In genomic region chr7:2504128-2504817, GRCh38 we compare ENCODE assay signal across 17 cellular contexts. TPM values are rescaled to one million over a fixed set of nuclear protein-coding genes. Genes with fewer than 3 reads are reported as not detected.
A peak's percentile ranks its signal among the peaks of the same experiment; 100 is the strongest.
DNase-seq lines count a peak whose midpoint lies in the region; ATAC-seq and TF ChIP-seq lines count a peak whose summit lies in the region.
"Had no signal": no experiment of that assay in that cellular context is flagged by ENCODE, and none has a peak within 500 bp of the region (broad histone marks: within the 10 kb centered on the region; RNA-seq: fewer than 3 reads in every experiment).

No MANE protein-coding gene starts in this region.

- H3K9me3 Mint-ChIP-seq in activated naive CD4-positive, alpha-beta T cell treated with anti-CD3 and anti-CD28 coated beads, Interleukin-2, amount 10 ng/mL, durations not matched to agents 7 days and 5 days = no peaks in the 10 kb centered on the region
- no peaks in the 10 kb centered on the region for H3K9me3 Mint-ChIP-seq in nephron
- no peaks in the 10 kb centered on the region for H3K9me3 Mint-ChIP-seq in stimulated activated memory B cell treated with anti-CD40 and anti-IgM and Interleukin-4, amounts not matched to agents 10 μg/mL and 1 μg/mL and 100 μg/mL, for 72 hours
- H3K9me3 Mint-ChIP-seq: CD4-positive, alpha-beta memory T cell had no signal

- H3K9ac ChIP-seq in NT2/D1 (ENCODE audit: insufficient read length, low read depth) = peak overlapping the region; percentile 26

- peaks cover 32% of the 10 kb centered on the region for H3K4me1 ChIP-seq in NT2/D1 (ENCODE audit: insufficient read depth, insufficient read length)
- H3K4me1 ChIP-seq in SJCRH30 = peaks cover 55% of the 10 kb centered on the region
- H3K4me1 ChIP-seq: HAP-1 had no signal

- H3K9me3 ChIP-seq in NT2/D1 (ENCODE audit: insufficient read depth, low read length) = no peaks in the 10 kb centered on the region
- no peaks in the 10 kb centered on the region for H3K9me3 ChIP-seq in SJCRH30 (replicated peaks)
- H3K9me3 ChIP-seq: HAP-1 had no signal

- peaks cover 26% of the 10 kb centered on the region for H3K27me3 Mint-ChIP-seq in activated naive CD4-positive, alpha-beta T cell treated with anti-CD3 and anti-CD28 coated beads, Interleukin-2, amount 10 ng/mL, durations not matched to agents 7 days and 5 days
- peaks cover 4% of the 10 kb centered on the region for H3K27me3 Mint-ChIP-seq in nephron (ENCODE audit: low read depth)
- H3K27me3 Mint-ChIP-seq in stimulated activated memory B cell treated with anti-CD40 and anti-IgM and Interleukin-4, amounts not matched to agents 10 μg/mL and 1 μg/mL and 100 μg/mL, for 72 hours = no peaks in the 10 kb centered on the region
- H3K27me3 Mint-ChIP-seq: CD4-positive, alpha-beta memory T cell had no signal

- peak overlapping the region; percentile 49 for H3K27ac Mint-ChIP-seq in activated naive CD4-positive, alpha-beta T cell treated with anti-CD3 and anti-CD28 coated beads, Interleukin-2, amount 10 ng/mL, durations not matched to agents 7 days and 5 days
- peak overlapping the region; percentile 50 to 67 (median 66) for H3K27ac Mint-ChIP-seq in nephron
- peak overlapping the region; percentile 27 for H3K27ac Mint-ChIP-seq in stimulated activated memory B cell treated with anti-CD40 and anti-IgM and Interleukin-4, amounts not matched to agents 10 μg/mL and 1 μg/mL and 100 μg/mL, for 72 hours

- CTCF ChIA-PET in activated naive CD4-positive, alpha-beta T cell treated with anti-CD3 and anti-CD28 coated beads, Interleukin-2, amount 10 ng/mL, durations not matched to agents 7 days and 5 days (lab: Charles Lee) = interaction anchor here (0.6 kb wide), 1 partner anchor 36 kb away, joined by 4 read pairs; no protein-coding TSS in a partner anchor

- peaks cover 1% of the 10 kb centered on the region for H3K36me3 Mint-ChIP-seq in activated naive CD4-positive, alpha-beta T cell treated with anti-CD3 and anti-CD28 coated beads, Interleukin-2, amount 10 ng/mL, durations not matched to agents 7 days and 5 days
- H3K36me3 Mint-ChIP-seq in nephron (ENCODE audit: low read depth) = no peaks in the 10 kb centered on the region
- no peaks in the 10 kb centered on the region for H3K36me3 Mint-ChIP-seq in stimulated activated memory B cell treated with anti-CD40 and anti-IgM and Interleukin-4, amounts not matched to agents 10 μg/mL and 1 μg/mL and 100 μg/mL, for 72 hours
- H3K36me3 Mint-ChIP-seq: CD4-positive, alpha-beta memory T cell had no signal

- no peak overlapping the region for H3K4me3 Mint-ChIP-seq in activated naive CD4-positive, alpha-beta T cell treated with anti-CD3 and anti-CD28 coated beads, Interleukin-2, amount 10 ng/mL, durations not matched to agents 7 days and 5 days
- H3K4me3 Mint-ChIP-seq in nephron = no peak overlapping the region
- no peak overlapping the region for H3K4me3 Mint-ChIP-seq in stimulated activated memory B cell treated with anti-CD40 and anti-IgM and Interleukin-4, amounts not matched to agents 10 μg/mL and 1 μg/mL and 100 μg/mL, for 72 hours
- H3K4me3 Mint-ChIP-seq: CD4-positive, alpha-beta memory T cell had no signal

- H3K27me3 ChIP-seq in NT2/D1 (ENCODE audit: insufficient read depth, insufficient read length) (no peaks in the 10 kb centered on the region), SJCRH30 (no peaks in the 10 kb centered on the region)

- H3K36me3 ChIP-seq in NT2/D1 (ENCODE audit: insufficient read depth, insufficient read length, low read length) = no peaks in the 10 kb centered on the region
- no peaks in the 10 kb centered on the region for H3K36me3 ChIP-seq in SJCRH30
- H3K36me3 ChIP-seq: HAP-1 had no signal

- TF ChIP-seq CTCF in nephron (IDR thresholded peaks at IDR 0.05; ENCODE audit: unreplicated experiment in 3 of 3) = no peak

- H3K4me1 Mint-ChIP-seq in activated naive CD4-positive, alpha-beta T cell treated with anti-CD3 and anti-CD28 coated beads, Interleukin-2, amount 10 ng/mL, durations not matched to agents 7 days and 5 days = peaks cover 25% of the 10 kb centered on the region
- H3K4me1 Mint-ChIP-seq in nephron = peaks cover 45% of the 10 kb centered on the region
- peaks cover 38% of the 10 kb centered on the region for H3K4me1 Mint-ChIP-seq in stimulated activated memory B cell treated with anti-CD40 and anti-IgM and Interleukin-4, amounts not matched to agents 10 μg/mL and 1 μg/mL and 100 μg/mL, for 72 hours

- H3K4me3 ChIP-seq in NT2/D1 (ENCODE audit: insufficient read length, low read depth) (no peak overlapping the region), SJCRH30 (no peak overlapping the region)
- H3K4me3 ChIP-seq: HAP-1 had no signal

- no peak overlapping the region for H3K27ac ChIP-seq in SJCRH30
- H3K27ac ChIP-seq: C4-2B had no signal

- ATAC-seq in stimulated activated memory B cell treated with anti-CD40 and anti-IgM and Interleukin-4, amounts not matched to agents 10 μg/mL and 1 μg/mL and 100 μg/mL, for 72 hours = no peak
- ATAC-seq in HG03520 (IDR thresholded peaks at IDR 0.05; ENCODE audit: unreplicated experiment) = no peak

- no peak for DNase-seq in activated naive CD4-positive, alpha-beta T cell treated with anti-CD3 and anti-CD28 coated beads, Interleukin-2, amount 10 ng/mL, durations not matched to agents 7 days and 5 days
- DNase-seq in activated naive CD4-positive, alpha-beta T cell treated with Interleukin-2 at 50 U/mL for 16 hours = no peak
- DNase-seq in NT2/D1 (ENCODE audit: low read depth, low spot score) (no peak), SJCRH30 (no peak), NCI-H345 treated with DMSO at 0.1 percent for 48 hours (lab: John Stamatoyannopoulos, UW; ENCODE audit: unreplicated experiment) (no peak)
- DNase-seq: 8988T, ACHN, COR-L47, DMS153, GF-D8 had no signal

RNA-seq across cellular contexts. Expression of gene LFNG, which starts 15.3 kb away (rescaled TPM):
- total RNA-seq in SJCRH30 (2014; rRNA removed; shearing (Covaris generic)) = 20.3 and 25.2 TPM in 2 replicates

RNA-seq across cellular contexts. Expression of gene GRIFIN, which starts 28.1 kb away (rescaled TPM):
- total RNA-seq in SJCRH30 (2014; rRNA removed; shearing (Covaris generic)) = not detected in 2 replicates
- total RNA-seq: CD4-positive, alpha-beta memory T cell; H1 had no signal

RNA-seq across cellular contexts. Expression of gene BRAT1, which starts 51.1 kb away (rescaled TPM):
- total RNA-seq in SJCRH30 (2014; rRNA removed; shearing (Covaris generic)) = 38.5 and 41.5 TPM in 2 replicates

RNA-seq across cellular contexts. Expression of gene IQCE, which starts 54.5 kb away (rescaled TPM):
- 5.0 and 5.1 TPM in 2 replicates for total RNA-seq in SJCRH30 (2014; rRNA removed; shearing (Covaris generic))
